ENCODE assay signal across 8 cellular contexts in genomic region chr6:21593927-21594421, GRCh38. TPM values are rescaled to one million over a fixed set of nuclear protein-coding genes. Genes with fewer than 3 reads are reported as not detected.
DNase-seq lines count a peak whose midpoint lies in the region; ATAC-seq and TF ChIP-seq lines count a peak whose summit lies in the region.

No MANE protein-coding gene starts in this region.

- no peak overlapping the region for H3K4me3 Mint-ChIP-seq in Caco-2 (ENCODE audit: unreplicated experiment)

- CTCF ChIA-PET in Caco-2 (lab: Charles Lee) = interaction anchor here (0.6 to 1.0 kb wide), 3 partner anchors 19 to 1031 kb away, joined by 4 to 8 read pairs (median 5); no protein-coding TSS in a partner anchor

- peaks cover 6% of the 10 kb centered on the region for H3K4me1 Mint-ChIP-seq in Caco-2 (ENCODE audit: low read depth, unreplicated experiment)

- H3K27ac Mint-ChIP-seq in Caco-2 (ENCODE audit: unreplicated experiment) = no peak overlapping the region

- TF ChIP-seq CTCF in Caco-2 (IDR thresholded peaks at IDR 0.05; ENCODE audit: insufficient read depth in 1 of 2, low read depth in 1 of 2, low read length in 1 of 2, severe bottlenecking in 1 of 2, unreplicated experiment in 1 of 2) (no peak), foreskin fibroblast (IDR thresholded peaks at IDR 0.05; ENCODE audit: low read depth, low read length) (no peak), osteoblast (IDR thresholded peaks at IDR 0.05; ENCODE audit: extremely low read depth, low read depth, low read length) (no peak)

- no peaks in the 10 kb centered on the region for H3K27me3 ChIP-seq in Caco-2 (replicated peaks; ENCODE audit: control insufficient read depth, insufficient read depth, low read length)
- peaks cover 3% of the 10 kb centered on the region for H3K27me3 ChIP-seq in osteoblast (ENCODE audit: insufficient read depth, low read length)

- peaks cover 35% of the 10 kb centered on the region for H3K36me3 Mint-ChIP-seq in Caco-2 (ENCODE audit: insufficient read depth, unreplicated experiment)

- H4K20me1 ChIP-seq in osteoblast (ENCODE audit: insufficient read depth, low read length) = peaks cover 7% of the 10 kb centered on the region

- peaks cover 38% of the 10 kb centered on the region for H3K79me2 ChIP-seq in osteoblast (ENCODE audit: insufficient read depth, low read length)

- no peaks in the 10 kb centered on the region for H3K27me3 Mint-ChIP-seq in Caco-2 (ENCODE audit: insufficient read depth, unreplicated experiment)

- peak overlapping the region; percentile 83 for H3K27ac ChIP-seq in osteoblast (ENCODE audit: low read depth, low read length)

- DNase-seq in Caco-2 = peak in 1 of 2 experiments; percentile 45
- DNase-seq in activated CD4-positive, alpha-beta T cell treated with anti-CD3 and anti-CD28 coated beads, Interleukin-2, amount 50 U/mL, for 48 hours = peak; percentile 12 to 29
- peak; percentile 51 to 78 for DNase-seq in foreskin fibroblast
- DNase-seq in osteoblast (ENCODE audit: insufficient read length, low spot score, missing footprints) = peak; percentile 93
- DNase-seq in HT-29 (ENCODE audit: low spot score) = no peak

- peak overlapping the region; percentile 90 for H2AFZ ChIP-seq in osteoblast (ENCODE audit: low read length)

- H3K9me3 Mint-ChIP-seq in Caco-2 (ENCODE audit: unreplicated experiment) = no peaks in the 10 kb centered on the region

- TSS peak; percentile 75 for BruUV-seq in Caco-2 (replicated peaks; lab: Mats Ljungman, UMichigan)

- H3K4me3 ChIP-seq in Caco-2 (ENCODE audit: low read depth, low read length) = peak overlapping the region; percentile 99
- peak overlapping the region; percentile 86 to 89 for H3K4me3 ChIP-seq in foreskin fibroblast (ENCODE audit: low read depth in 1 of 2, low read length in 2 of 2)
- H3K4me3 ChIP-seq in osteoblast (ENCODE audit: insufficient read depth, low read length) = peak overlapping the region; percentile 94

- H3K36me3 ChIP-seq in Caco-2 (ENCODE audit: control insufficient read depth, insufficient read depth, low read length) (peaks cover 2% of the 10 kb centered on the region; the same call in 1 of the 2 replicates), osteoblast (ENCODE audit: insufficient read depth, low read length) (no peaks in the 10 kb centered on the region)

- H3K4me1 ChIP-seq in Caco-2 (peaks cover 14% of the 10 kb centered on the region), osteoblast (ENCODE audit: insufficient read depth, low read length) (peaks cover 18% of the 10 kb centered on the region)

- ATAC-seq in GM19438 (IDR thresholded peaks at IDR 0.05; ENCODE audit: low read depth, unreplicated experiment) (peak; percentile 13), HG03521 (IDR thresholded peaks at IDR 0.05; ENCODE audit: unreplicated experiment) (peak; percentile 3), GM18520 (IDR thresholded peaks at IDR 0.05; ENCODE audit: unreplicated experiment) (no peak)

- H3K4me2 ChIP-seq in osteoblast (ENCODE audit: insufficient read depth, low read length) = peak overlapping the region; percentile 98

- H3K9me3 ChIP-seq in Caco-2 = no peaks in the 10 kb centered on the region
- no peaks in the 10 kb centered on the region for H3K9me3 ChIP-seq in osteoblast (ENCODE audit: low read depth, low read length)

- POLR2A ChIA-PET in Caco-2 (lab: Charles Lee) = interaction anchor here (0.6 to 1.3 kb wide), 17 partner anchors 8 to 1323 kb away, joined by 3 to 6 read pairs (median 3); no protein-coding TSS in a partner anchor

- intact Hi-C loops in Caco-2 (cut with micrococcal nuclease; ENCODE audit: unreplicated experiment) = loop anchor here (1.0 to 10.0 kb wide), 6 partner anchors 355 to 1233 kb away; no protein-coding TSS in a partner anchor

RNA-seq across cellular contexts. Expression of gene SOX4, which starts 0.4 kb away (rescaled TPM):
- total RNA-seq in Caco-2 (2022) (76.8 and 77.3 TPM in 2 replicates), osteoblast (77.5 and 81.1 TPM in 2 replicates)
- total RNA-seq in HT-29 (2014; rRNA removed; shearing (Covaris generic)) = 46.8 and 49.8 TPM in 2 replicates
